ENCODE assay signal across 7 cellular contexts in genomic region chr2:64860321-64860751, GRCh38.
A peak's percentile ranks its signal among the peaks of the same experiment; 100 is the strongest.
DNase-seq lines count a peak whose midpoint lies in the region; ATAC-seq and TF ChIP-seq lines count a peak whose summit lies in the region.

No MANE protein-coding gene starts in this region.

- intact Hi-C loops in tibial artery (cut with DNase I; ENCODE audit: low total_unique reads) = loop anchor here (5.0 to 10.0 kb wide), 2 partner anchors 108 to 336 kb away; partner anchors contain the start of gene AFTPH

- H3K27me3 Mint-ChIP-seq in activated CD8-positive, alpha-beta T cell treated with anti-CD3 and anti-CD28 coated beads, Interleukin-2, amount 10 ng/mL, durations not matched to agents 7 days and 5 days (ENCODE audit: low read depth) = no peaks in the 10 kb centered on the region
- no peaks in the 10 kb centered on the region for H3K27me3 Mint-ChIP-seq in osteocyte (ENCODE audit: unreplicated experiment)

- H3K9me3 ChIP-seq in hepatocyte (ENCODE audit: low read depth) (no peaks in the 10 kb centered on the region), tibial artery (no peaks in the 10 kb centered on the region)

- no peaks in the 10 kb centered on the region for H3K36me3 Mint-ChIP-seq in activated CD8-positive, alpha-beta T cell treated with anti-CD3 and anti-CD28 coated beads, Interleukin-2, amount 10 ng/mL, durations not matched to agents 7 days and 5 days (ENCODE audit: low read depth)
- no peaks in the 10 kb centered on the region for H3K36me3 Mint-ChIP-seq in osteocyte (ENCODE audit: unreplicated experiment)

- WGBS in hepatocyte (ENCODE audit: low lambda C conversion rate, missing lambda C conversion rate) = 93% methylated on average over 9 of the region's 9 CpGs

- H3K4me1 ChIP-seq in hepatocyte (ENCODE audit: insufficient read depth) (peaks cover 28% of the 10 kb centered on the region), tibial artery (peaks cover 11 to 43% (median 36%) of the 10 kb centered on the region in 4 donors)

- H3K27ac ChIP-seq in hepatocyte = peak overlapping the region; percentile 94
- H3K27ac ChIP-seq in tibial artery = peak overlapping the region; percentile 88 to 90

- no peak overlapping the region for H3K27ac Mint-ChIP-seq in activated CD8-positive, alpha-beta T cell treated with anti-CD3 and anti-CD28 coated beads, Interleukin-2, amount 10 ng/mL, durations not matched to agents 7 days and 5 days
- no peak overlapping the region for H3K27ac Mint-ChIP-seq in osteocyte (ENCODE audit: unreplicated experiment)

- no peaks in the 10 kb centered on the region for H3K9me3 Mint-ChIP-seq in activated CD8-positive, alpha-beta T cell treated with anti-CD3 and anti-CD28 coated beads, Interleukin-2, amount 10 ng/mL, durations not matched to agents 7 days and 5 days (ENCODE audit: insufficient read depth)
- no peaks in the 10 kb centered on the region for H3K9me3 Mint-ChIP-seq in osteocyte (ENCODE audit: unreplicated experiment)

- ATAC-seq in HG02973 (IDR thresholded peaks at IDR 0.05; ENCODE audit: unreplicated experiment) = no peak
- ATAC-seq in activated CD8-positive, alpha-beta T cell treated with anti-CD3 and anti-CD28 coated beads, Interleukin-2, amount 10 ng/mL, durations not matched to agents 7 days and 5 days = no peak

- no peak overlapping the region for H3K4me3 ChIP-seq in hepatocyte
- H3K4me3 ChIP-seq in tibial artery = peak overlapping the region; percentile 54 to 65

- H3K9me2 ChIP-seq in hepatocyte (replicated peaks; ENCODE audit: insufficient read depth) = no peaks in the 10 kb centered on the region

- H3K4me3 Mint-ChIP-seq in activated CD8-positive, alpha-beta T cell treated with anti-CD3 and anti-CD28 coated beads, Interleukin-2, amount 10 ng/mL, durations not matched to agents 7 days and 5 days = no peak overlapping the region
- H3K4me3 Mint-ChIP-seq in osteocyte (ENCODE audit: unreplicated experiment) = no peak overlapping the region

- POLR2A ChIA-PET in activated CD8-positive, alpha-beta T cell treated with anti-CD3 and anti-CD28 coated beads, Interleukin-2, amount 10 ng/mL, durations not matched to agents 7 days and 5 days (lab: Charles Lee) = interaction anchor here (1.1 to 2.2 kb wide), 2 partner anchors 109 to 113 kb away, joined by 4 to 9 read pairs; no protein-coding TSS in a partner anchor

- no peaks in the 10 kb centered on the region for H3K79me2 ChIP-seq in hepatocyte

- H3K4me2 ChIP-seq in hepatocyte = peak overlapping the region; percentile 86

- H2AFZ ChIP-seq in hepatocyte = no peak overlapping the region

- H3K4me1 Mint-ChIP-seq in activated CD8-positive, alpha-beta T cell treated with anti-CD3 and anti-CD28 coated beads, Interleukin-2, amount 10 ng/mL, durations not matched to agents 7 days and 5 days (ENCODE audit: low read depth) = no peaks in the 10 kb centered on the region
- peaks cover 28% of the 10 kb centered on the region for H3K4me1 Mint-ChIP-seq in osteocyte (ENCODE audit: unreplicated experiment)

- H3K36me3 ChIP-seq in hepatocyte (replicated peaks; ENCODE audit: insufficient read depth, low read depth) = no peaks in the 10 kb centered on the region
- no peaks in the 10 kb centered on the region for H3K36me3 ChIP-seq in tibial artery

- CTCF ChIA-PET in activated CD8-positive, alpha-beta T cell treated with anti-CD3 and anti-CD28 coated beads, Interleukin-2, amount 10 ng/mL, durations not matched to agents 7 days and 5 days (lab: Charles Lee) = interaction anchor here (0.8 to 2.4 kb wide), 6 partner anchors 18 to 338 kb away, joined by 3 to 10 read pairs (median 3); no protein-coding TSS in a partner anchor

- no peaks in the 10 kb centered on the region for H4K20me1 ChIP-seq in hepatocyte (ENCODE audit: insufficient read depth, poor library complexity, severe bottlenecking)

- TF ChIP-seq CTCF in GM20000 (IDR thresholded peaks at IDR 0.05; ENCODE audit: extremely low read depth, missing control alignments) (no peak), hepatocyte (IDR thresholded peaks at IDR 0.05; ENCODE audit: poor library complexity) (no peak), tibial artery (IDR thresholded peaks at IDR 0.05) (no peak), osteocyte (IDR thresholded peaks at IDR 0.05) (no peak)

- H3K27me3 ChIP-seq in hepatocyte = no peaks in the 10 kb centered on the region
- H3K27me3 ChIP-seq in tibial artery = no peaks in the 10 kb centered on the region

- DNase-seq in GM20000 (ENCODE audit: low spot score) (peak; percentile 80), MV-4-11 (lab: John Stamatoyannopoulos, UW) (peak; percentile 75), hepatocyte (ENCODE audit: low spot score) (no peak), tibial artery (peak; percentile 20 to 63), osteocyte (ENCODE audit: extremely low spot score, unreplicated experiment) (no peak)
- no peak for DNase-seq in activated CD8-positive, alpha-beta T cell treated with anti-CD3 and anti-CD28 coated beads, Interleukin-2, amount 10 ng/mL, durations not matched to agents 7 days and 5 days

Comparison
In these comparisons a context has a peak if more than half of its experiments do, and no peak if none do; other contexts are left out.
1. DNase-seq: peak in GM20000 (single experiment), MV-4-11 (single experiment) and tibial artery (2 of 2); none in hepatocyte (single experiment), activated CD8-positive, alpha-beta T cell treated with anti-CD3 and anti-CD28 coated beads, Interleukin-2, amount 10 ng/mL, durations not matched to agents 7 days and 5 days (single experiment) and osteocyte (single experiment).